ENCODE assay signal across 34 cellular contexts in genomic region chr5:44870430-44870829, GRCh38.
"Had no signal": no experiment of that assay in that cellular context is flagged by ENCODE, and none has a peak within 500 bp of the region (broad histone marks: within the 10 kb centered on the region; RNA-seq: fewer than 3 reads in every experiment).

No MANE protein-coding gene starts in this region.

- H3K27me3 ChIP-seq: adrenal gland, body of pancreas, brain microvascular endothelial cell, breast epithelium had no signal

- H3K4me1 ChIP-seq: adrenal gland, body of pancreas, breast epithelium had no signal

- H3K36me3 ChIP-seq: adrenal gland, brain microvascular endothelial cell, breast epithelium had no signal

- FAIRE-seq: astrocyte, TTC549 had no signal

- DNase-seq: activated B cell treated with CpG ODN at 0.5 μM for 24 hours; activated CD4-positive, alpha-beta memory T cell treated with anti-CD3 and anti-CD28 coated beads for 36 hours; activated CD4-positive, alpha-beta T cell treated with anti-CD3 and anti-CD28 coated beads for 4 hours; activated CD4-positive, alpha-beta T cell treated with anti-CD3 and anti-CD28 coated beads, Interleukin-2, amount 10 ng/mL, durations not matched to agents 24 days and 14 days; activated CD4-positive, alpha-beta T cell treated with anti-CD3 and anti-CD28 coated beads, Interleukin-2, amount 50 U/mL, for 1 hour; activated CD4-positive, alpha-beta T cell treated with anti-CD3 and anti-CD28 coated beads, Interleukin-2, amount 50 U/mL, for 4 hours; activated CD4-positive, CD25-positive, alpha-beta regulatory T cell treated with anti-CD3 and anti-CD28 coated beads, Interleukin-2, amount 50 U/mL, for 72 hours; activated CD8-positive, alpha-beta memory T cell treated with anti-CD3 and anti-CD28 coated beads, Interleukin-2, amount 50 U/mL, for 4 hours; activated CD8-positive, alpha-beta T cell treated with anti-CD3 and anti-CD28 coated beads for 36 hours; activated effector memory CD4-positive, alpha-beta T cell treated with anti-CD3 and anti-CD28 coated beads, Interleukin-2, amount 50 U/mL, for 16 hours; activated gamma-delta T cell treated with Interleukin-2 at 50 U/mL for 16 hours; activated naive CD4-positive, alpha-beta T cell; activated naive CD4-positive, alpha-beta T cell treated with anti-CD3 and anti-CD28 coated beads for 36 hours; activated naive CD4-positive, alpha-beta T cell treated with anti-CD3 and anti-CD28 coated beads, Interleukin-2, amount 50 U/mL, for 16 hours; activated naive CD8-positive, alpha-beta T cell treated with anti-CD3 and anti-CD28 coated beads for 36 hours; activated T-cell treated with anti-CD3 and anti-CD28 coated beads for 4 hours; activated T-cell treated with anti-CD3 and anti-CD28 coated beads, Interleukin-2, amount 50 U/mL, for 1 hour; activated T-cell treated with anti-CD3 and anti-CD28 coated beads, Interleukin-2, amount 50 U/mL, for 4 hours; activated T-cell treated with anti-CD3 and anti-CD28 coated beads, Interleukin-2, amount 50 U/mL, for 72 hours; adrenal gland; amniotic stem cell; aorta; body of pancreas; brain microvascular endothelial cell; central memory CD4-positive, alpha-beta T cell; T-helper 1 cell; T-helper 2 cell; T-helper 9 cell had no signal

- ATAC-seq: activated CD8-positive, alpha-beta T cell treated with anti-CD3 and anti-CD28 coated beads for 36 hours; activated naive CD4-positive, alpha-beta T cell treated with anti-CD3 and anti-CD28 coated beads, Interleukin-2, amount 50 U/mL, for 72 hours; activated T-cell treated with anti-CD3 and anti-CD28 coated beads, Interleukin-2, amount 50 U/mL, for 4 hours; activated T-cell treated with anti-CD3 and anti-CD28 coated beads, Interleukin-2, amount 50 U/mL, for 72 hours; activated T-helper 17 cell treated with anti-CD3 and anti-CD28 coated beads, Interleukin-2, amount 50 U/mL, for 72 hours; body of pancreas had no signal

- H3K4me3 ChIP-seq: adrenal gland, body of pancreas, breast epithelium had no signal

- H3K27ac ChIP-seq: adrenal gland, body of pancreas, brain microvascular endothelial cell, breast epithelium, VCaP had no signal

- H3K9me3 ChIP-seq: adrenal gland, body of pancreas, breast epithelium had no signal
